8 cellular contexts compared by ENCODE assay signal in genomic region chr12:87995581-87996178, GRCh38. TPM values are rescaled to one million over a fixed set of nuclear protein-coding genes. Genes with fewer than 3 reads are reported as not detected.
DNase-seq lines count a peak whose midpoint lies in the region; ATAC-seq, FAIRE-seq and TF ChIP-seq lines count a peak whose summit lies in the region.

No MANE protein-coding gene starts in this region.

- TF ChIP-seq POLR2A in H1 (IDR thresholded peaks at IDR 0.05; ENCODE audit: control extremely low read depth in 1 of 2, low read depth in 2 of 2, low read length in 2 of 2), result no peak

- H2AK5ac ChIP-seq in H1 (ENCODE audit: low read depth, low read length), result no peak overlapping the region
- no peak overlapping the region for H2AK5ac ChIP-seq in mesendoderm (ENCODE audit: low read length)

- H2BK12ac ChIP-seq in H1 (ENCODE audit: low read depth, low read length), result no peak overlapping the region

- no peaks in the 10 kb centered on the region for H3K36me3 Mint-ChIP-seq in activated CD4-positive, alpha-beta T cell treated with anti-CD3 and anti-CD28 coated beads for 36 hours (ENCODE audit: low read depth)

- DNase-seq in COR-L47 (lab: John Stamatoyannopoulos, UW) (peak; percentile 63), NCI-H345 (lab: John Stamatoyannopoulos, UW) (peak; percentile 77), H1 (ENCODE audit: low read depth in 1 of 2, low spot score in 2 of 2) (peak; percentile 41 to 66), mesendoderm (peak; percentile 80), substantia nigra (lab: John Stamatoyannopoulos, UW) (peak in 38 of 49 donors; percentile 1 to 69 (median 28))
- DNase-seq in activated CD4-positive, alpha-beta T cell treated with anti-CD3 and anti-CD28 coated beads for 36 hours, result peak; percentile 70

- no peak overlapping the region for H2BK5ac ChIP-seq in H1 (ENCODE audit: low read depth, low read length)
- no peak overlapping the region for H2BK5ac ChIP-seq in mesendoderm (ENCODE audit: low read length)

- H3K27ac ChIP-seq in H1 (ENCODE audit: low read depth, low read length) (no peak overlapping the region), mesendoderm (ENCODE audit: low read depth, low read length) (no peak overlapping the region), substantia nigra (ENCODE audit: low read depth, low read length, poor library complexity, severe bottlenecking) (no peak overlapping the region)

- H3K27me3 ChIP-seq in H1 (replicated peaks in 1 of 4; ENCODE audit: control insufficient read depth in 3 of 4, extremely low read depth in 1 of 4, insufficient read depth in 3 of 4, low read length in 3 of 4) (no peaks in the 10 kb centered on the region), mesendoderm (ENCODE audit: insufficient read depth, low read length, poor library complexity) (no peaks in the 10 kb centered on the region)

- no peak overlapping the region for H4K91ac ChIP-seq in H1 (replicated peaks; ENCODE audit: insufficient read length, low read length)

- peak; percentile 96 for FAIRE-seq in H1 (lab: Jason Lieb, UNC)

- H3K23ac ChIP-seq in H1 (ENCODE audit: insufficient read length) (no peak overlapping the region), mesendoderm (ENCODE audit: low read length) (no peak overlapping the region)

- H2BK15ac ChIP-seq in H1 (ENCODE audit: low read length), result no peak overlapping the region
- no peak overlapping the region for H2BK15ac ChIP-seq in mesendoderm (replicated peaks; ENCODE audit: low read depth)

- H3K79me2 ChIP-seq in H1 (ENCODE audit: control insufficient read depth in 1 of 2, insufficient read depth in 2 of 2, low read length in 2 of 2) (no peaks in the 10 kb centered on the region), mesendoderm (ENCODE audit: control insufficient read depth, insufficient read depth, low read length) (no peaks in the 10 kb centered on the region)

- POLR2A ChIA-PET in activated CD4-positive, alpha-beta T cell treated with anti-CD3 and anti-CD28 coated beads for 36 hours (lab: Charles Lee), result no interaction called here
- POLR2A ChIA-PET in H1 (lab: Charles Lee; ENCODE audit: partially characterized antibody), result no interaction called here

- H4K20me1 ChIP-seq in H1 (replicated peaks in 1 of 2; ENCODE audit: control insufficient read depth in 1 of 2, insufficient read depth in 2 of 2, low read length in 2 of 2), result no peaks in the 10 kb centered on the region

- H3K27me3 Mint-ChIP-seq in activated CD4-positive, alpha-beta T cell treated with anti-CD3 and anti-CD28 coated beads for 36 hours, result peaks cover 10% of the 10 kb centered on the region

- no peak overlapping the region for H2BK20ac ChIP-seq in H1 (ENCODE audit: low read length)

- TF ChIP-seq RAD21 in H1 (IDR thresholded peaks at IDR 0.05 in 1 of 2, conservative IDR thresholded peaks at IDR 0.05 in 1 of 2; ENCODE audit: low read depth in 2 of 2, low read length in 2 of 2), result peak; percentile 94 to 96

- TF ChIP-seq CTCF in H1 (IDR thresholded peaks at IDR 0.05; ENCODE audit: control extremely low read depth in 1 of 3, insufficient read depth in 1 of 3, low read depth in 1 of 3, low read length in 3 of 3), result peak; percentile 53 to 85 (median 77)

- no peak for TF ChIP-seq EP300 in H1 (IDR thresholded peaks at IDR 0.05; ENCODE audit: borderline replicate concordance in 1 of 2, low read depth in 2 of 2, low read length in 2 of 2)

- no peaks in the 10 kb centered on the region for H3K4me1 ChIP-seq in H1 (replicated peaks in 1 of 4; ENCODE audit: control insufficient read depth in 3 of 4, insufficient read depth in 4 of 4, low read length in 3 of 4)
- no peaks in the 10 kb centered on the region for H3K4me1 ChIP-seq in mesendoderm (ENCODE audit: control insufficient read depth, low read depth, low read length)

- H3K4me2 ChIP-seq in H1 (ENCODE audit: insufficient read depth in 1 of 2, low read depth in 2 of 2, low read length in 2 of 2) (no peak overlapping the region), mesendoderm (ENCODE audit: low read length) (no peak overlapping the region)

- H3K4me3 Mint-ChIP-seq in activated CD4-positive, alpha-beta T cell treated with anti-CD3 and anti-CD28 coated beads for 36 hours, result no peak overlapping the region

- intact Hi-C loops in activated CD4-positive, alpha-beta T cell treated with anti-CD3 and anti-CD28 coated beads for 36 hours (cut with DNase I, micrococcal nuclease), result no loop called here

- 13% methylated on average over 8 of the region's 8 CpGs; no CpG with 5 or more reads in 1 of the 2 experiments for WGBS in H1 (ENCODE audit: extremely low coverage in 1 of 2, insufficient coverage in 1 of 2, insufficient read length in 1 of 2, insufficient replicate concordance in 2 of 2, low coverage in 1 of 2, low lambda C conversion rate in 2 of 2, missing lambda C conversion rate in 1 of 2), 2 experiments
- no CpG with 5 or more reads among the region's 8 CpGs for WGBS in mesendoderm (ENCODE audit: extremely low coverage, insufficient coverage, low lambda C conversion rate)

- no peaks in the 10 kb centered on the region for H3K9me3 Mint-ChIP-seq in activated CD4-positive, alpha-beta T cell treated with anti-CD3 and anti-CD28 coated beads for 36 hours (ENCODE audit: low read depth)

- H3K56ac ChIP-seq in H1 (replicated peaks; ENCODE audit: insufficient read length, low read depth, low read length), result no peak overlapping the region
- H3K56ac ChIP-seq in mesendoderm (ENCODE audit: low read length), result no peak overlapping the region

- H3K14ac ChIP-seq in H1 (ENCODE audit: insufficient read length), result no peak overlapping the region

- no peaks in the 10 kb centered on the region for H3K23me2 ChIP-seq in H1 (ENCODE audit: low read depth, low read length)

- peak; percentile 84 for ATAC-seq in GM19372 (IDR thresholded peaks at IDR 0.05; ENCODE audit: low read depth, unreplicated experiment)
- peak; percentile 93 for ATAC-seq in HG03439 (IDR thresholded peaks at IDR 0.05; ENCODE audit: unreplicated experiment)
- peak; percentile 77 for ATAC-seq in activated CD4-positive, alpha-beta T cell treated with anti-CD3 and anti-CD28 coated beads for 36 hours

- H3K4ac ChIP-seq in H1 (replicated peaks; ENCODE audit: insufficient read length, low read depth, low read length) (no peak overlapping the region), mesendoderm (ENCODE audit: low read depth, low read length) (no peak overlapping the region)

- H3K9me3 ChIP-seq in H1 (ENCODE audit: insufficient read depth in 2 of 2, low read depth in 1 of 2, low read length in 1 of 2), result no peaks in the 10 kb centered on the region

- H3K4me3 ChIP-seq in H1 (ENCODE audit: extremely low read depth in 1 of 4, insufficient read depth in 2 of 4, low read depth in 3 of 4, low read length in 4 of 4) (no peak overlapping the region), mesendoderm (ENCODE audit: low read length) (no peak overlapping the region)

- no peaks in the 10 kb centered on the region for H3K79me1 ChIP-seq in H1 (ENCODE audit: low read depth, low read length)
- no peaks in the 10 kb centered on the region for H3K79me1 ChIP-seq in mesendoderm (ENCODE audit: low read length)

- H2BK120ac ChIP-seq in H1 (replicated peaks; ENCODE audit: low read depth, low read length), result no peak overlapping the region
- no peak overlapping the region for H2BK120ac ChIP-seq in mesendoderm (ENCODE audit: low read depth, low read length)

- H3K9ac ChIP-seq in H1 (replicated peaks in 1 of 4; ENCODE audit: extremely low read depth in 1 of 4, low read depth in 3 of 4, low read length in 3 of 4) (no peak overlapping the region), mesendoderm (ENCODE audit: low read length) (no peak overlapping the region)

- CTCF ChIA-PET in activated CD4-positive, alpha-beta T cell treated with anti-CD3 and anti-CD28 coated beads for 36 hours (lab: Charles Lee), result no interaction called here
- CTCF ChIA-PET in H1 (lab: Charles Lee; ENCODE audit: partially characterized antibody), result no interaction called here

- no peak overlapping the region for H3K27ac Mint-ChIP-seq in activated CD4-positive, alpha-beta T cell treated with anti-CD3 and anti-CD28 coated beads for 36 hours

- no peak overlapping the region for H4K5ac ChIP-seq in H1 (ENCODE audit: insufficient read length, low read depth, low read length)
- H4K5ac ChIP-seq in mesendoderm (ENCODE audit: low read length), result no peak overlapping the region

- peak overlapping the region; percentile 96 for H2AFZ ChIP-seq in H1 (ENCODE audit: low read length)

- H3K36me3 ChIP-seq in H1 (ENCODE audit: control insufficient read depth in 2 of 4, insufficient read depth in 4 of 4, low read length in 3 of 4) (no peaks in the 10 kb centered on the region), mesendoderm (ENCODE audit: control insufficient read depth, insufficient read depth, low read length) (no peaks in the 10 kb centered on the region)

- no peak overlapping the region; the same call in 1 of the 2 replicates for H3K18ac ChIP-seq in H1 (ENCODE audit: extremely low read depth, low read length)
- no peak overlapping the region for H3K18ac ChIP-seq in mesendoderm (ENCODE audit: low read length)

- no peaks in the 10 kb centered on the region for H3K4me1 Mint-ChIP-seq in activated CD4-positive, alpha-beta T cell treated with anti-CD3 and anti-CD28 coated beads for 36 hours

- H4K8ac ChIP-seq in H1 (ENCODE audit: extremely low read depth, insufficient read depth, low read length), result no peak overlapping the region
- no peak overlapping the region for H4K8ac ChIP-seq in mesendoderm (ENCODE audit: low read depth, low read length)

TF ChIP-seq in H1, 55 proteins besides CTCF, POLR2A, EP300 and RAD21:
- TF ChIP-seq CBX5 (IDR thresholded peaks at IDR 0.05; ENCODE audit: low read depth, low read length), result no peak
- TF ChIP-seq SRF (IDR thresholded peaks at IDR 0.05; ENCODE audit: low read depth, low read length), result 0 out of 2 replicates have a peak, but pooled peaks have one; percentile 16
- peak; percentile 91 for TF ChIP-seq CEBPB (IDR thresholded peaks at IDR 0.05; ENCODE audit: low read depth, low read length)

RNA-seq across cellular contexts. Expression of gene C12orf50, which starts 33.5 kb away (rescaled TPM):
- under 1 TPM; 0.11 TPM for total RNA-seq in activated CD4-positive, alpha-beta T cell treated with anti-CD3 and anti-CD28 coated beads for 36 hours
- not detected in 2 replicates for total RNA-seq in H1 (2021; fragmentation: NEBNext Ultra II Directional; extraction: Animal tissue kit (Norgen Biotek cat#: 25700))
- not detected in 2 replicates for polyA plus RNA-seq in H1 (2011; rRNA removed)
- polyA plus RNA-seq in H1 (2011; cell fraction: cytosol; rRNA removed), result not detected
- polyA plus RNA-seq in H1 (2011; cell fraction: nucleus; rRNA removed), result not detected
- polyA plus RNA-seq in H1 (2012, experiment 1 of 2), result not detected in 4 replicates
- not detected for polyA plus RNA-seq in H1 (2012, experiment 2 of 2)
- polyA plus RNA-seq in H1 (2013, experiment 1 of 2), result 0.04 TPM
- polyA plus RNA-seq in H1 (2013, experiment 2 of 2), result 0.04 TPM
- polyA minus RNA-seq in H1 (2011; rRNA and poly(A)+ RNA removed), result 0.03 and 0.05 TPM in 2 replicates
- not detected for polyA minus RNA-seq in H1 (2011; cell fraction: cytosol; rRNA and poly(A)+ RNA removed)
- polyA minus RNA-seq in H1 (2011; cell fraction: nucleus; rRNA and poly(A)+ RNA removed), result 0.20 TPM
- polyA plus RNA-seq in mesendoderm (2013, experiment 1 of 2), result 0.14 TPM
- polyA plus RNA-seq in mesendoderm (2013, experiment 2 of 2), result 0.04 TPM

Comparison
In these comparisons a context has a peak if more than half of its experiments do, and no peak if none do; other contexts are left out.
1. DNase-seq: peak in every context shown above with its lines; median percentile 80 in mesendoderm; 77 in NCI-H345; 70 in activated CD4-positive, alpha-beta T cell treated with anti-CD3 and anti-CD28 coated beads for 36 hours; 63 in COR-L47; 54 in H1; 28 in substantia nigra.